Comparison of ENCODE assay signal across 14 cellular contexts in genomic region chr14:61394542-61394941, GRCh38.
A peak's percentile ranks its signal among the peaks of the same experiment; 100 is the strongest.
DNase-seq lines count a peak whose midpoint lies in the region; ATAC-seq and FAIRE-seq lines count a peak whose summit lies in the region.
"Had no signal": no experiment of that assay in that cellular context is flagged by ENCODE, and none has a peak within 500 bp of the region (broad histone marks: within the 10 kb centered on the region; RNA-seq: fewer than 3 reads in every experiment).

No MANE protein-coding gene starts in this region.

- no peaks in the 10 kb centered on the region for H3K9me3 Mint-ChIP-seq in activated naive CD4-positive, alpha-beta T cell treated with anti-CD3 and anti-CD28 coated beads, Interleukin-2, amount 50 U/mL, for 24 hours
- H3K9me3 Mint-ChIP-seq in activated naive CD8-positive, alpha-beta T cell treated with anti-CD3 and anti-CD28 coated beads, Interleukin-2, amount 50 U/mL, for 24 hours, result no peaks in the 10 kb centered on the region

- H3K4me1 ChIP-seq in SJCRH30, result no peaks in the 10 kb centered on the region
- H3K4me1 ChIP-seq: BE2C had no signal

- no peaks in the 10 kb centered on the region for H3K27me3 Mint-ChIP-seq in activated naive CD4-positive, alpha-beta T cell treated with anti-CD3 and anti-CD28 coated beads, Interleukin-2, amount 50 U/mL, for 24 hours
- H3K27me3 Mint-ChIP-seq in activated naive CD8-positive, alpha-beta T cell treated with anti-CD3 and anti-CD28 coated beads, Interleukin-2, amount 50 U/mL, for 24 hours, result no peaks in the 10 kb centered on the region

- H3K27me3 ChIP-seq in SJCRH30, result no peaks in the 10 kb centered on the region

- DNase-seq in activated naive CD4-positive, alpha-beta T cell (lab: John Stamatoyannopoulos, UW), result no peak
- no peak for DNase-seq in activated naive CD8-positive, alpha-beta T cell treated with anti-CD3 and anti-CD28 coated beads, Interleukin-2, amount 50 U/mL, for 24 hours
- DNase-seq in urothelium cell line (ENCODE audit: low spot score), result no peak
- no peak for DNase-seq in SJCRH30
- DNase-seq in DMS53 treated with DMSO at 0.1 percent for 48 hours (lab: John Stamatoyannopoulos, UW; ENCODE audit: unreplicated experiment), result no peak
- DNase-seq: BE2C, KBM-7, NCI-H1105, NCI-H1694 treated with DMSO at 0.1 percent for 48 hours, NCI-H748 treated with DMSO at 0.1 percent for 48 hours, PC-3 had no signal

- no peaks in the 10 kb centered on the region for H3K9me3 ChIP-seq in KOPT-K1 (ENCODE audit: insufficient read depth, low read length, poor library complexity, severe bottlenecking)
- no peaks in the 10 kb centered on the region for H3K9me3 ChIP-seq in SJCRH30 (replicated peaks)
- H3K9me3 ChIP-seq: BE2C had no signal

- peak; percentile 90 for FAIRE-seq in urothelium cell line (lab: Jason Lieb, UNC)
- FAIRE-seq: H54 had no signal

- H3K36me3 ChIP-seq in KOPT-K1 (ENCODE audit: insufficient read depth, low read length) (peaks cover 42% of the 10 kb centered on the region), SJCRH30 (no peaks in the 10 kb centered on the region)
- H3K36me3 ChIP-seq: BE2C had no signal

- H3K4me3 Mint-ChIP-seq in activated naive CD4-positive, alpha-beta T cell treated with anti-CD3 and anti-CD28 coated beads, Interleukin-2, amount 50 U/mL, for 24 hours, result peak overlapping the region; percentile 57
- H3K4me3 Mint-ChIP-seq in activated naive CD8-positive, alpha-beta T cell treated with anti-CD3 and anti-CD28 coated beads, Interleukin-2, amount 50 U/mL, for 24 hours, result peak overlapping the region; percentile 30

- H3K27ac Mint-ChIP-seq in activated naive CD4-positive, alpha-beta T cell treated with anti-CD3 and anti-CD28 coated beads, Interleukin-2, amount 50 U/mL, for 24 hours, result peak overlapping the region; percentile 90
- H3K27ac Mint-ChIP-seq in activated naive CD8-positive, alpha-beta T cell treated with anti-CD3 and anti-CD28 coated beads, Interleukin-2, amount 50 U/mL, for 24 hours, result peak overlapping the region; percentile 77

- peaks cover 35% of the 10 kb centered on the region for H3K36me3 Mint-ChIP-seq in activated naive CD4-positive, alpha-beta T cell treated with anti-CD3 and anti-CD28 coated beads, Interleukin-2, amount 50 U/mL, for 24 hours
- H3K36me3 Mint-ChIP-seq in activated naive CD8-positive, alpha-beta T cell treated with anti-CD3 and anti-CD28 coated beads, Interleukin-2, amount 50 U/mL, for 24 hours (ENCODE audit: low read depth), result peaks cover 70% of the 10 kb centered on the region

- ATAC-seq in activated naive CD8-positive, alpha-beta T cell treated with anti-CD3 and anti-CD28 coated beads, Interleukin-2, amount 50 U/mL, for 24 hours, result no peak
- ATAC-seq: PC-3 had no signal

- no peak overlapping the region for H3K4me3 ChIP-seq in SJCRH30

- H3K27ac ChIP-seq in KOPT-K1 (ENCODE audit: low read depth, low read length, poor library complexity, severe bottlenecking) (peak overlapping the region; percentile 74), SJCRH30 (no peak overlapping the region)

- H3K4me1 Mint-ChIP-seq in activated naive CD4-positive, alpha-beta T cell treated with anti-CD3 and anti-CD28 coated beads, Interleukin-2, amount 50 U/mL, for 24 hours, result peaks cover 99% of the 10 kb centered on the region
- H3K4me1 Mint-ChIP-seq in activated naive CD8-positive, alpha-beta T cell treated with anti-CD3 and anti-CD28 coated beads, Interleukin-2, amount 50 U/mL, for 24 hours, result peaks cover 36% of the 10 kb centered on the region
